Comparison of ENCODE assay signal across 1 cellular context in genomic region chr17:42288078-42288984, GRCh38.
A peak's percentile ranks its signal among the peaks of the same experiment; 100 is the strongest.
TF ChIP-seq lines count a peak whose summit lies in the region.

TSS of gene STAT5A (plus strand) at chr17:42288498. CDS start at chr17:42289412, 914 bp downstream.

TF ChIP-seq in GM12878, 131 proteins besides CTCF, POLR2A, EP300 and RAD21 (continued from another document):
- TF ChIP-seq USF2 (IDR thresholded peaks at IDR 0.05; ENCODE audit: borderline replicate concordance, low read depth, low read length), result peak; percentile 46
- TF ChIP-seq CEBPZ (IDR thresholded peaks at IDR 0.05; ENCODE audit: low read depth, low read length), result no peak
- no peak for TF ChIP-seq IRF5 (IDR thresholded peaks at IDR 0.05; ENCODE audit: borderline replicate concordance)
- TF ChIP-seq RAD51 (IDR thresholded peaks at IDR 0.05), result no peak
- no peak for TF ChIP-seq ZZZ3 (IDR thresholded peaks at IDR 0.05; ENCODE audit: control insufficient read depth, insufficient read length, low read depth)
TF ChIP-seq in GM12878: peak in this region for 32.
